Comparison of ENCODE assay signal across 11 cellular contexts in the genomic region with DNA sequence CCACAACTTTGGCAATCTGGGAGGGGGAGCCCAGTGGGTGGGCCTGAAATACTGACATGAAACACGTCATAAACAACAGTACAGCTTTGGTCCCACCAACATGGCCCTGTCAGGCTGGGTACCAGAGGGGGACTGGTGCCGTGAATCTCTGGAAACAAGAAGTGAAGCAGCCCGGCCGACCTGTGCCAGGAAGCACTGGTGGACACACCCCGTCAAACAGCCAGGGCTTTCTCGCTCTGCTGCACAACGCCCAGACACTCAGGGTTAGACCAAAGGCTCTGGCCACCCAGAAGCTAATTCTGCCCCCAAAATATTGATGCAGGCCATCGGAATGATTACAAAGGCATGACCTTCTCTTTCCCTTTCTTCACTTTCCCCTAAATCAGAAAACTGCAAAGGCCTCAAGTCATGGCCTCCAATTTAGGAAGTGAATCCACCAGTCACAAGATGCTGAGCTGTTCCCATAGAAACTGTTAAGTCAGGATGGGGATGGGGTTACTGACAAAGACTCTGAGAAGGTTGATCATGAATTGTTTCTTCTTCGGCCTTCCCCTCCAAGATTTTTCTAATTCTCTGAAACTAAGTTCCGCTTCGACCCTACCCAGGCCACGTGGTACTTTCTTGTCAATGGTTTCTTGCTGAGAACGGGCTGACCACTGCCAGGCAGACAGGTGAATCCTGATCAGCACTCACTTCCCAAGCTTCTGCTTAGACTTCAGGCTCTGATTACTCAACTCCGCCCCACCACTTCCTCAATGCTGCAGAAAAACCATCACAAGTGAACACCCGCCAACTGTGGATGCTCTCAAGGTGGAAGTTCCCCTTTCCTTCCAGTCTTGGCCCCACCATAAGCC. TPM values are rescaled to one million over a fixed set of nuclear protein-coding genes. Genes with fewer than 3 reads are reported as not detected.
DNase-seq lines count a peak whose midpoint lies in the region; ATAC-seq and TF ChIP-seq lines count a peak whose summit lies in the region.
"Had no signal": no experiment of that assay in that cellular context is flagged by ENCODE, and none has a peak within 500 bp of the region (broad histone marks: within the 10 kb centered on the region; RNA-seq: fewer than 3 reads in every experiment).

No MANE protein-coding gene starts in this region.

- POLR2A ChIA-PET in CD8-positive, alpha-beta T cell (lab: Charles Lee): no interaction called here

- no peaks in the 10 kb centered on the region for H3K9me3 Mint-ChIP-seq in CD8-positive, alpha-beta T cell
- H3K9me3 Mint-ChIP-seq: activated CD4-positive, alpha-beta T cell treated with anti-CD3 and anti-CD28 coated beads, Interleukin-2, amount 10 ng/mL, durations not matched to agents 7 days and 5 days had no signal

- ATAC-seq in CD8-positive, alpha-beta T cell: no peak
- no peak for ATAC-seq in HG03521 (IDR thresholded peaks at IDR 0.05; ENCODE audit: unreplicated experiment)
- ATAC-seq: PC-3 had no signal

- H3K4me3 ChIP-seq in GM12865 (ENCODE audit: low read depth, low read length): no peak overlapping the region
- no peak overlapping the region for H3K4me3 ChIP-seq in dorsolateral prefrontal cortex
- H3K4me3 ChIP-seq in skin epidermis: no peak overlapping the region
- H3K4me3 ChIP-seq in CD8-positive, alpha-beta T cell (ENCODE audit: low read depth, low read length): no peak overlapping the region

- peaks cover 23% of the 10 kb centered on the region for H3K4me1 Mint-ChIP-seq in CD8-positive, alpha-beta T cell (ENCODE audit: low read depth)

- no peaks in the 10 kb centered on the region for H3K9me3 ChIP-seq in CD8-positive, alpha-beta T cell (ENCODE audit: low read length)

- TF ChIP-seq CTCF in GM12865 (IDR thresholded peaks at IDR 0.05; ENCODE audit: insufficient read depth, low read depth, low read length, missing control alignments) (no peak), dorsolateral prefrontal cortex (IDR thresholded peaks at IDR 0.05 in 54 of 56, conservative IDR thresholded peaks at IDR 0.05 in 2 of 56; ENCODE audit: low read depth in 1 of 56, partially characterized antibody in 56 of 56) (no peak)
- no peak for TF ChIP-seq CTCF in CD8-positive, alpha-beta T cell (IDR thresholded peaks at IDR 0.05)

- H3K4me1 ChIP-seq in CD8-positive, alpha-beta T cell (ENCODE audit: insufficient read depth, low read length): no peaks in the 10 kb centered on the region

- peaks cover 43% of the 10 kb centered on the region for H3K36me3 Mint-ChIP-seq in CD8-positive, alpha-beta T cell

- no peaks in the 10 kb centered on the region for H3K27me3 ChIP-seq in dorsolateral prefrontal cortex
- no peaks in the 10 kb centered on the region for H3K27me3 ChIP-seq in CD8-positive, alpha-beta T cell (ENCODE audit: insufficient read depth, low read length)

- intact Hi-C loops in dorsolateral prefrontal cortex (cut with DNase I): no loop called here
- intact Hi-C loops in CD8-positive, alpha-beta T cell (cut with DNase I, micrococcal nuclease): no loop called here

- H3K27me3 Mint-ChIP-seq in CD8-positive, alpha-beta T cell (ENCODE audit: low read depth): no peaks in the 10 kb centered on the region
- H3K27me3 Mint-ChIP-seq: activated CD4-positive, alpha-beta T cell treated with anti-CD3 and anti-CD28 coated beads, Interleukin-2, amount 10 ng/mL, durations not matched to agents 7 days and 5 days had no signal

- H3K4me3 Mint-ChIP-seq in CD8-positive, alpha-beta T cell: no peak overlapping the region
- H3K4me3 Mint-ChIP-seq: activated CD4-positive, alpha-beta T cell treated with anti-CD3 and anti-CD28 coated beads, Interleukin-2, amount 10 ng/mL, durations not matched to agents 7 days and 5 days had no signal

- CTCF ChIA-PET in CD8-positive, alpha-beta T cell (lab: Charles Lee): no interaction called here

- peak; percentile 71 for DNase-seq in GM12865 (ENCODE audit: low read depth)
- peak; percentile 96 for DNase-seq in MV-4-11 (lab: John Stamatoyannopoulos, UW)
- DNase-seq in dorsolateral prefrontal cortex: peak in 1 of 10 donors; percentile 40
- no peak for DNase-seq in T-helper 9 cell
- no peak for DNase-seq in activated CD4-positive, alpha-beta T cell treated with anti-CD3 and anti-CD28 coated beads for 1 hour
- no peak for DNase-seq in CD8-positive, alpha-beta T cell
- DNase-seq: activated CD4-positive, alpha-beta T cell treated with anti-CD3 and anti-CD28 coated beads, Interleukin-2, amount 10 ng/mL, durations not matched to agents 7 days and 5 days; NCI-H1105 treated with DMSO at 0.1 percent for 48 hours; PC-3 had no signal

- H3K27ac ChIP-seq in dorsolateral prefrontal cortex (peak overlapping the region in 30 of 59 donors; percentile 3 to 56 (median 30)), skin epidermis (peak overlapping the region in 17 of 21 experiments; percentile 17 to 87 (median 72))
- H3K27ac ChIP-seq in CD8-positive, alpha-beta T cell (ENCODE audit: low read depth, low read length): no peak overlapping the region

- no peak overlapping the region for H3K27ac Mint-ChIP-seq in CD8-positive, alpha-beta T cell
- H3K27ac Mint-ChIP-seq: activated CD4-positive, alpha-beta T cell treated with anti-CD3 and anti-CD28 coated beads, Interleukin-2, amount 10 ng/mL, durations not matched to agents 7 days and 5 days had no signal

- no peaks in the 10 kb centered on the region for H3K36me3 ChIP-seq in CD8-positive, alpha-beta T cell (ENCODE audit: insufficient read depth, low read length)

RNA-seq across cellular contexts. Expression of a gene that starts 6.7 kb away (rescaled TPM):
- total RNA-seq in dorsolateral prefrontal cortex: 100 to 1,000 TPM in 97 of 120 experiments, 10 to 100 TPM in 23; 69.4 to 185 (median 126) TPM
- 10 to 100 TPM; 25.6 to 27.2 TPM for total RNA-seq in CD8-positive, alpha-beta T cell

RNA-seq across cellular contexts. Expression of a gene that starts 39.4 kb away (rescaled TPM):
- total RNA-seq in dorsolateral prefrontal cortex: 10 to 100 TPM; 28.5 to 70.6 (median 43.8) TPM
- 100 to 1,000 TPM; 204 to 221 TPM for total RNA-seq in CD8-positive, alpha-beta T cell

Comparison
In these comparisons a context has a peak if more than half of its experiments do, and no peak if none do; other contexts are left out.
1. DNase-seq: peak in GM12865 (single experiment) and MV-4-11 (single experiment); none in T-helper 9 cell (single experiment), activated CD4-positive, alpha-beta T cell treated with anti-CD3 and anti-CD28 coated beads for 1 hour (single experiment) and CD8-positive, alpha-beta T cell (0 of 7).